In genomic region chr3:129085818-129086217, GRCh38 we compare ENCODE assay signal across 19 cellular contexts. TPM values are rescaled to one million over a fixed set of nuclear protein-coding genes. Genes with fewer than 3 reads are reported as not detected.
"Had no signal": no experiment of that assay in that cellular context is flagged by ENCODE, and none has a peak within 500 bp of the region (broad histone marks: within the 10 kb centered on the region; RNA-seq: fewer than 3 reads in every experiment).

No MANE protein-coding gene starts in this region.

- H3K4me3 ChIP-seq: lung, psoas muscle, SJCRH30, spleen, suprapubic skin, vagina had no signal

- H3K27ac ChIP-seq: psoas muscle, SJCRH30, spleen, suprapubic skin had no signal

- H3K4me3 Mint-ChIP-seq: brain had no signal

- DNase-seq: activated CD4-positive, alpha-beta T cell treated with anti-CD3 and anti-CD28 coated beads for 48 hours; activated CD8-positive, alpha-beta memory T cell treated with anti-CD3 and anti-CD28 coated beads for 24 hours; amniotic stem cell; cerebellar nuclear complex; left cardiac atrium; midbrain; occipital lobe; psoas muscle; SJCRH30; spleen; stimulated activated CD4-positive, alpha-beta T cell treated with anti-CD3 and anti-CD28 coated beads, Interleukin-2, amount 100 ng/mL, for 24 hours; stimulated activated naive CD4-positive, alpha-beta T cell had no signal

- H3K4me1 Mint-ChIP-seq: brain had no signal

- ATAC-seq: left cardiac atrium, psoas muscle, sciatic nerve had no signal

- H3K27me3 ChIP-seq: SJCRH30, suprapubic skin, vagina had no signal

- H3K27me3 Mint-ChIP-seq: brain had no signal

- H3K36me3 Mint-ChIP-seq: brain had no signal

- H3K36me3 ChIP-seq: SJCRH30, suprapubic skin, vagina had no signal

- H3K4me1 ChIP-seq: SJCRH30 had no signal

- H3K9me3 ChIP-seq: psoas muscle, SJCRH30, spleen, suprapubic skin, vagina had no signal

- H3K9me3 Mint-ChIP-seq: brain had no signal

RNA-seq across cellular contexts. Expression of gene GP9, which starts 25.2 kb away (rescaled TPM):
- total RNA-seq: dermis microvascular lymphatic vessel endothelial cell, occipital lobe, psoas muscle, SJCRH30, suprapubic skin, vagina had no signal
- polyA plus RNA-seq: esophagus had no signal
